ENCODE assay signal across 15 cellular contexts in the genomic region with DNA sequence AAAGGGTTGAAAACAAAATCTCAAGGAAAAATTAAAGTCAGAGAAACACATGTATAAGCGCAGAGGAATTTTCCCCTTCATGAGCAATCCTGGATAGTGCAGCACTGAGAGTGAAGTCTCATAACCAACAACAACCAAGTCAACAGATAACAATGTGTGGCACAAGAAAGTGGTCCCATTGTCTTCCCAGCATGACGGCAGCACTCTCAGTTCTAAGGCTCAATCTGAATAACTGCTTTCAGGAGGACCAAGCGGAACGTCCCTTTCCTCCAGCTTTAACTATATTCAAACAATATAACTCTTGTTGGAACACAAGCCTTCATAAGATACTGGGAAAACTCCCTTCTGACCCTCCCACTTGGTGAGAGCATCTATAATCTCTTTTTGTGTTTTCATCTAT.
DNase-seq lines count a peak whose midpoint lies in the region; ATAC-seq and TF ChIP-seq lines count a peak whose summit lies in the region.
"Had no signal": no experiment of that assay in that cellular context is flagged by ENCODE, and none has a peak within 500 bp of the region (broad histone marks: within the 10 kb centered on the region; RNA-seq: fewer than 3 reads in every experiment).

No MANE protein-coding gene starts in this region.

- no peak for DNase-seq in coronary artery (ENCODE audit: low spot score)
- no peak for DNase-seq in right atrium auricular region (ENCODE audit: low spot score)
- DNase-seq in upper lobe of left lung, result no peak
- DNase-seq in kidney tubule cell (ENCODE audit: low spot score), result no peak
- no peak for DNase-seq in activated CD8-positive, alpha-beta T cell treated with anti-CD3 and anti-CD28 coated beads, Interleukin-2, amount 10 ng/mL, durations not matched to agents 7 days and 5 days
- DNase-seq: activated CD8-positive, alpha-beta memory T cell treated with anti-CD3 and anti-CD28 coated beads, Interleukin-2, amount 10 ng/mL, durations not matched to agents 7 days and 5 days; CD4-positive, CD25-positive, alpha-beta regulatory T cell; NK-92 treated with Interleukin-12 subunit alpha and Interleukin-12 subunit beta, amount 100 ng/mL, for 24 hours; SK-N-SH; stimulated activated naive CD8-positive, alpha-beta T cell treated with anti-CD3 and anti-CD28 coated beads, Interleukin-15, Interleukin-2, amounts not matched to agents 100 U/mL and 50 U/mL, for 24 hours had no signal

- no peaks in the 10 kb centered on the region for H3K36me3 Mint-ChIP-seq in activated CD8-positive, alpha-beta T cell treated with anti-CD3 and anti-CD28 coated beads, Interleukin-2, amount 10 ng/mL, durations not matched to agents 7 days and 5 days (ENCODE audit: low read depth)
- H3K36me3 Mint-ChIP-seq: activated CD8-positive, alpha-beta memory T cell treated with anti-CD3 and anti-CD28 coated beads, Interleukin-2, amount 10 ng/mL, durations not matched to agents 7 days and 5 days; activated naive CD8-positive, alpha-beta T cell; CD4-positive, CD25-positive, alpha-beta regulatory T cell had no signal

- no peak overlapping the region for H3K4me3 Mint-ChIP-seq in activated CD8-positive, alpha-beta T cell treated with anti-CD3 and anti-CD28 coated beads, Interleukin-2, amount 10 ng/mL, durations not matched to agents 7 days and 5 days
- H3K4me3 Mint-ChIP-seq: activated CD8-positive, alpha-beta memory T cell treated with anti-CD3 and anti-CD28 coated beads, Interleukin-2, amount 10 ng/mL, durations not matched to agents 7 days and 5 days; activated naive CD8-positive, alpha-beta T cell; CD4-positive, CD25-positive, alpha-beta regulatory T cell had no signal

- no peaks in the 10 kb centered on the region for H3K9me3 Mint-ChIP-seq in activated CD8-positive, alpha-beta T cell treated with anti-CD3 and anti-CD28 coated beads, Interleukin-2, amount 10 ng/mL, durations not matched to agents 7 days and 5 days (ENCODE audit: insufficient read depth)

- CTCF ChIA-PET in activated CD8-positive, alpha-beta T cell treated with anti-CD3 and anti-CD28 coated beads, Interleukin-2, amount 10 ng/mL, durations not matched to agents 7 days and 5 days (lab: Charles Lee), result no interaction called here

- POLR2A ChIA-PET in activated CD8-positive, alpha-beta T cell treated with anti-CD3 and anti-CD28 coated beads, Interleukin-2, amount 10 ng/mL, durations not matched to agents 7 days and 5 days (lab: Charles Lee), result no interaction called here

- H3K9me3 ChIP-seq in right atrium auricular region (no peaks in the 10 kb centered on the region), parathyroid adenoma (ENCODE audit: control insufficient read depth, low read length) (no peaks in the 10 kb centered on the region), upper lobe of left lung (no peaks in the 10 kb centered on the region)
- H3K9me3 ChIP-seq: SK-N-SH had no signal

- ATAC-seq in upper lobe of left lung (ENCODE audit: low FRiP score in 2 of 2) (no peak), GM21576 (IDR thresholded peaks at IDR 0.05; ENCODE audit: unreplicated experiment) (no peak), HG02588 (IDR thresholded peaks at IDR 0.05; ENCODE audit: unreplicated experiment) (no peak)
- no peak for ATAC-seq in activated CD8-positive, alpha-beta T cell treated with anti-CD3 and anti-CD28 coated beads, Interleukin-2, amount 10 ng/mL, durations not matched to agents 7 days and 5 days
- ATAC-seq: activated CD8-positive, alpha-beta memory T cell treated with anti-CD3 and anti-CD28 coated beads, Interleukin-2, amount 10 ng/mL, durations not matched to agents 7 days and 5 days; stimulated activated naive CD8-positive, alpha-beta T cell treated with anti-CD3 and anti-CD28 coated beads, Interleukin-15, Interleukin-2, amounts not matched to agents 100 U/mL and 50 U/mL, for 24 hours had no signal

- H3K36me3 ChIP-seq in right atrium auricular region (no peaks in the 10 kb centered on the region), parathyroid adenoma (ENCODE audit: control insufficient read depth, insufficient read depth, low read length) (no peaks in the 10 kb centered on the region), upper lobe of left lung (no peaks in the 10 kb centered on the region)

- peaks cover 10% of the 10 kb centered on the region for H3K27me3 Mint-ChIP-seq in activated CD8-positive, alpha-beta T cell treated with anti-CD3 and anti-CD28 coated beads, Interleukin-2, amount 10 ng/mL, durations not matched to agents 7 days and 5 days (ENCODE audit: low read depth)
- H3K27me3 Mint-ChIP-seq: CD4-positive, CD25-positive, alpha-beta regulatory T cell had no signal

- peaks cover 0 to 45% of the 10 kb centered on the region in 2 donors for H3K4me1 ChIP-seq in right atrium auricular region
- H3K4me1 ChIP-seq in parathyroid adenoma, result peaks cover 43% of the 10 kb centered on the region
- H3K4me1 ChIP-seq in upper lobe of left lung, result peaks cover 5 to 31% (median 22%) of the 10 kb centered on the region in 4 donors

- peaks cover 54% of the 10 kb centered on the region for H3K79me2 ChIP-seq in parathyroid adenoma

- H3K27ac Mint-ChIP-seq in activated CD8-positive, alpha-beta T cell treated with anti-CD3 and anti-CD28 coated beads, Interleukin-2, amount 10 ng/mL, durations not matched to agents 7 days and 5 days, result no peak overlapping the region
- H3K27ac Mint-ChIP-seq: activated CD8-positive, alpha-beta memory T cell treated with anti-CD3 and anti-CD28 coated beads, Interleukin-2, amount 10 ng/mL, durations not matched to agents 7 days and 5 days; activated naive CD8-positive, alpha-beta T cell; CD4-positive, CD25-positive, alpha-beta regulatory T cell had no signal

- peak overlapping the region; percentile 69 for H3K9ac ChIP-seq in parathyroid adenoma
- H3K9ac ChIP-seq: SK-N-SH had no signal

- H3K27me3 ChIP-seq in right atrium auricular region, result no peaks in the 10 kb centered on the region
- H3K27me3 ChIP-seq in parathyroid adenoma (ENCODE audit: control insufficient read depth, insufficient read depth, low read length), result no peaks in the 10 kb centered on the region
- no peaks in the 10 kb centered on the region for H3K27me3 ChIP-seq in upper lobe of left lung

- TF ChIP-seq CTCF in coronary artery (IDR thresholded peaks at IDR 0.05), result no peak
- TF ChIP-seq CTCF in right atrium auricular region (IDR thresholded peaks at IDR 0.05), result no peak
- TF ChIP-seq CTCF in parathyroid adenoma (IDR thresholded peaks at IDR 0.05), result no peak
- TF ChIP-seq CTCF in upper lobe of left lung (IDR thresholded peaks at IDR 0.05), result no peak

- peak overlapping the region; percentile 73 for H3K4me3 ChIP-seq in coronary artery
- peak overlapping the region; percentile 38 to 43 for H3K4me3 ChIP-seq in right atrium auricular region
- peak overlapping the region; percentile 49 for H3K4me3 ChIP-seq in parathyroid adenoma (ENCODE audit: low read depth, low read length)
- H3K4me3 ChIP-seq in upper lobe of left lung, result peak overlapping the region; percentile 12 to 53 (median 46)

- 54 to 65% methylated on average over 4 of the region's 4 CpGs for WGBS in upper lobe of left lung, 2 donors

- TF ChIP-seq EP300 in upper lobe of left lung (IDR thresholded peaks at IDR 0.05), result no peak

- H3K27ac ChIP-seq in coronary artery (peak overlapping the region; percentile 80 to 84), right atrium auricular region (peak overlapping the region; percentile 67 to 72), parathyroid adenoma (peak overlapping the region; percentile 94), upper lobe of left lung (peak overlapping the region; percentile 59 to 83 (median 72))
- H3K27ac ChIP-seq: HL-60 had no signal

- H3K4me1 Mint-ChIP-seq in activated CD8-positive, alpha-beta T cell treated with anti-CD3 and anti-CD28 coated beads, Interleukin-2, amount 10 ng/mL, durations not matched to agents 7 days and 5 days (ENCODE audit: low read depth), result no peaks in the 10 kb centered on the region
- H3K4me1 Mint-ChIP-seq: activated CD8-positive, alpha-beta memory T cell treated with anti-CD3 and anti-CD28 coated beads, Interleukin-2, amount 10 ng/mL, durations not matched to agents 7 days and 5 days; CD4-positive, CD25-positive, alpha-beta regulatory T cell had no signal

- no peak overlapping the region for H3K4me2 ChIP-seq in parathyroid adenoma (ENCODE audit: low read length)
- H3K4me2 ChIP-seq: SK-N-SH had no signal

- TF ChIP-seq POLR2A in upper lobe of left lung (IDR thresholded peaks at IDR 0.05), result peak in 2 of 4 donors; percentile 19 to 34

- H2AFZ ChIP-seq in parathyroid adenoma, result no peak overlapping the region
